In the genomic region with DNA sequence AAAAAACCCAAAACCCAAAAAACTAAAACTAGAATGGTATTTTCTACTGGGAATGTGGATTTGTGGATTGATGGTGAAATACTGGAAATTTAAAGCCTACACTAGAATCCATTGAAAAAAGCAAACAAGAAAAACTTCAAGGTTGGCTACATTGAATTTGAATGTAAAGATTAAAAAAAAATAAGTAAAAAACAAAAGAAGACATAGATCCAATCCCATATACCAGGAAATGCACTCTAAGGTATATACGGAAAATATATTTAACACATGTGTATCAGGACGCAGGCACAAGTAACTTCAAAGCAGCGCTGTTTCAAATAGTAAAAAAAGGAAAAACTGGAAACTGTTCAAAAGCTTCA, we compare ENCODE assay signal across 8 cellular contexts. TPM values are rescaled to one million over a fixed set of nuclear protein-coding genes. Genes with fewer than 3 reads are reported as not detected.
DNase-seq lines count a peak whose midpoint lies in the region; ATAC-seq and TF ChIP-seq lines count a peak whose summit lies in the region.

No MANE protein-coding gene starts in this region.

- WGBS in upper lobe of left lung, 2 donors = 0% methylated on average over 3 of the region's 3 CpGs

- peaks cover 26% of the 10 kb centered on the region for H3K4me1 Mint-ChIP-seq in activated naive CD4-positive, alpha-beta T cell treated with anti-CD3 and anti-CD28 coated beads, Interleukin-2, amount 50 U/mL, for 24 hours
- H3K4me1 Mint-ChIP-seq in memory B cell = peaks cover 18% of the 10 kb centered on the region

- peak overlapping the region; percentile 84 for H3K4me3 ChIP-seq in brain microvascular endothelial cell (ENCODE audit: low read depth, low read length)
- H3K4me3 ChIP-seq in upper lobe of left lung = peak overlapping the region; percentile 66 to 88 (median 83)

- no peak for TF ChIP-seq EP300 in upper lobe of left lung (IDR thresholded peaks at IDR 0.05)

- H3K27me3 ChIP-seq in brain microvascular endothelial cell (replicated peaks) (no peaks in the 10 kb centered on the region), upper lobe of left lung (no peaks in the 10 kb centered on the region)

- TF ChIP-seq CTCF in brain microvascular endothelial cell (IDR thresholded peaks at IDR 0.05; ENCODE audit: low read depth, low read length, missing control alignments) = no peak
- no peak for TF ChIP-seq CTCF in upper lobe of left lung (IDR thresholded peaks at IDR 0.05)

- peak overlapping the region; percentile 96 for H3K4me3 Mint-ChIP-seq in activated naive CD4-positive, alpha-beta T cell treated with anti-CD3 and anti-CD28 coated beads, Interleukin-2, amount 50 U/mL, for 24 hours
- H3K4me3 Mint-ChIP-seq in memory B cell = peak overlapping the region; percentile 95

- H3K27ac ChIP-seq in brain microvascular endothelial cell = peak overlapping the region; percentile 64
- H3K27ac ChIP-seq in upper lobe of left lung = peak overlapping the region; percentile 72 to 87 (median 81)

- H3K27me3 Mint-ChIP-seq in activated naive CD4-positive, alpha-beta T cell treated with anti-CD3 and anti-CD28 coated beads, Interleukin-2, amount 50 U/mL, for 24 hours = no peaks in the 10 kb centered on the region
- H3K27me3 Mint-ChIP-seq in memory B cell = no peaks in the 10 kb centered on the region

- no peaks in the 10 kb centered on the region for H3K9me3 Mint-ChIP-seq in activated naive CD4-positive, alpha-beta T cell treated with anti-CD3 and anti-CD28 coated beads, Interleukin-2, amount 50 U/mL, for 24 hours
- no peaks in the 10 kb centered on the region for H3K9me3 Mint-ChIP-seq in activated naive CD4-positive, alpha-beta T cell treated with anti-CD3 and anti-CD28 coated beads, Interleukin-2, amount 50 U/mL, for 72 hours
- H3K9me3 Mint-ChIP-seq in memory B cell = no peaks in the 10 kb centered on the region

- peaks cover 6 to 18% (median 9%) of the 10 kb centered on the region in 4 donors for H3K4me1 ChIP-seq in upper lobe of left lung

- ATAC-seq in activated naive CD4-positive, alpha-beta T cell treated with anti-CD3 and anti-CD28 coated beads, Interleukin-2, amount 50 U/mL, for 72 hours = no peak
- ATAC-seq in memory B cell (ENCODE audit: low read depth) (no peak), upper lobe of left lung (ENCODE audit: low FRiP score in 2 of 2) (no peak), GM21526 (IDR thresholded peaks at IDR 0.05; ENCODE audit: low FRiP score, unreplicated experiment) (no peak)

- peaks cover 3% of the 10 kb centered on the region for H3K36me3 Mint-ChIP-seq in activated naive CD4-positive, alpha-beta T cell treated with anti-CD3 and anti-CD28 coated beads, Interleukin-2, amount 50 U/mL, for 24 hours
- H3K36me3 Mint-ChIP-seq in activated naive CD4-positive, alpha-beta T cell treated with anti-CD3 and anti-CD28 coated beads, Interleukin-2, amount 50 U/mL, for 72 hours = peaks cover 5 to 8% of the 10 kb centered on the region in 2 donors
- peaks cover 3% of the 10 kb centered on the region for H3K36me3 Mint-ChIP-seq in memory B cell

- no peaks in the 10 kb centered on the region for H3K9me3 ChIP-seq in upper lobe of left lung

- in situ Hi-C loops in brain microvascular endothelial cell (cut with HindIII; ENCODE audit: low pct_ligation_motif_present, low sequenced_read_pairs) = no loop called here

- H3K36me3 ChIP-seq in brain microvascular endothelial cell (replicated peaks) (no peaks in the 10 kb centered on the region), upper lobe of left lung (no peaks in the 10 kb centered on the region)

- DNase-seq in activated naive CD4-positive, alpha-beta T cell treated with anti-CD3 and anti-CD28 coated beads, Interleukin-2, amount 50 U/mL, for 72 hours (ENCODE audit: low spot score in 2 of 2) = no peak
- DNase-seq in brain microvascular endothelial cell (no peak), memory B cell (ENCODE audit: low spot score in 2 of 2) (no peak), upper lobe of left lung (no peak), DMS 273 treated with DMSO at 0.1 percent for 48 hours (lab: John Stamatoyannopoulos, UW) (no peak), GOT3 (lab: John Stamatoyannopoulos, UW) (no peak)

- no peak for TF ChIP-seq POLR2A in upper lobe of left lung (IDR thresholded peaks at IDR 0.05)

- peak overlapping the region; percentile 84 for H3K27ac Mint-ChIP-seq in activated naive CD4-positive, alpha-beta T cell treated with anti-CD3 and anti-CD28 coated beads, Interleukin-2, amount 50 U/mL, for 24 hours
- H3K27ac Mint-ChIP-seq in activated naive CD4-positive, alpha-beta T cell treated with anti-CD3 and anti-CD28 coated beads, Interleukin-2, amount 50 U/mL, for 72 hours = peak overlapping the region in 1 of 2 donors; percentile 83
- H3K27ac Mint-ChIP-seq in memory B cell = peak overlapping the region; percentile 92

RNA-seq across cellular contexts. Expression of gene BBS9, which starts 0.8 kb away (rescaled TPM):
- total RNA-seq in activated naive CD4-positive, alpha-beta T cell treated with anti-CD3 and anti-CD28 coated beads, Interleukin-2, amount 50 U/mL, for 72 hours = 10 to 100 TPM in 1 of 2 donors, 1 to 10 TPM in 1; 9.6 to 14.4 TPM
- 10 to 100 TPM; 14.5 to 72.3 (median 20.6) TPM for total RNA-seq in upper lobe of left lung

RNA-seq across cellular contexts. Expression of gene RP9, which starts 19.4 kb away (rescaled TPM):
- 10 to 100 TPM in 1 of 2 donors, 1 to 10 TPM in 1; 7.6 to 12.1 TPM for total RNA-seq in activated naive CD4-positive, alpha-beta T cell treated with anti-CD3 and anti-CD28 coated beads, Interleukin-2, amount 50 U/mL, for 72 hours
- 10 to 100 TPM in 4 of 6 donors, 1 to 10 TPM in 2; 5.9 to 15.7 (median 11.9) TPM for total RNA-seq in upper lobe of left lung
